Comparison of ENCODE assay signal across 12 cellular contexts in genomic region chr10:132193907-132194552, GRCh38. TPM values are rescaled to one million over a fixed set of nuclear protein-coding genes. Genes with fewer than 3 reads are reported as not detected.
DNase-seq lines count a peak whose midpoint lies in the region; ATAC-seq, FAIRE-seq and TF ChIP-seq lines count a peak whose summit lies in the region.
"Had no signal": no experiment of that assay in that cellular context is flagged by ENCODE, and none has a peak within 500 bp of the region (broad histone marks: within the 10 kb centered on the region; RNA-seq: fewer than 3 reads in every experiment).

No MANE protein-coding gene starts in this region.

- no peak for TF ChIP-seq RAD21 in A549 (conservative IDR thresholded peaks at IDR 0.05 in 1 of 2, IDR thresholded peaks at IDR 0.05 in 1 of 2)

- intact Hi-C loops in transverse colon (cut with DNase I; ENCODE audit: low total_unique reads) = no loop called here

- no peak overlapping the region for H3K27ac ChIP-seq in A549
- no peak overlapping the region for H3K27ac ChIP-seq in GM23338 (ENCODE audit: low read depth)
- no peak overlapping the region for H3K27ac ChIP-seq in transverse colon

- in situ Hi-C loops in transverse colon (cut with MboI; ENCODE audit: low pct_ligation_motif_present in 1 of 4, low pct_unique_long_range_greater_than_20kb in 1 of 4, low sequenced_read_pairs in 3 of 4) = no loop called here

- no peaks in the 10 kb centered on the region for H3K9me2 ChIP-seq in GM23338 (ENCODE audit: insufficient read depth)

- TF ChIP-seq CTCF in A549 (IDR thresholded peaks at IDR 0.05) = no peak
- TF ChIP-seq CTCF in GM23338 (conservative IDR thresholded peaks at IDR 0.05; ENCODE audit: low read depth in 2 of 2) = no peak
- no peak for TF ChIP-seq CTCF in transverse colon (IDR thresholded peaks at IDR 0.05)

- no peaks in the 10 kb centered on the region for H4K20me1 ChIP-seq in GM23338 (replicated peaks; ENCODE audit: insufficient read depth)

- no peaks in the 10 kb centered on the region; the same call in 1 of the 3 replicates for H3K9me3 Mint-ChIP-seq in GM23338
- peaks cover 5% of the 10 kb centered on the region for H3K9me3 Mint-ChIP-seq in activated CD4-positive, alpha-beta T cell treated with anti-CD3 and anti-CD28 coated beads, Interleukin-2, amount 10 ng/mL, durations not matched to agents 7 days and 5 days
- H3K9me3 Mint-ChIP-seq: CD4-positive, alpha-beta memory T cell; effector memory CD8-positive, alpha-beta T cell; HFFc6 had no signal

- no peak overlapping the region for H3K4me3 Mint-ChIP-seq in GM23338
- H3K4me3 Mint-ChIP-seq in activated CD4-positive, alpha-beta T cell treated with anti-CD3 and anti-CD28 coated beads, Interleukin-2, amount 10 ng/mL, durations not matched to agents 7 days and 5 days = no peak overlapping the region
- H3K4me3 Mint-ChIP-seq: effector memory CD8-positive, alpha-beta T cell; HFFc6 had no signal

- H3K4me1 Mint-ChIP-seq in GM23338 = no peaks in the 10 kb centered on the region
- H3K4me1 Mint-ChIP-seq in activated CD4-positive, alpha-beta T cell treated with anti-CD3 and anti-CD28 coated beads, Interleukin-2, amount 10 ng/mL, durations not matched to agents 7 days and 5 days = no peaks in the 10 kb centered on the region

- no peak overlapping the region for H2AFZ ChIP-seq in GM23338

- H3K27ac Mint-ChIP-seq in GM23338 = no peak overlapping the region
- no peak overlapping the region for H3K27ac Mint-ChIP-seq in activated CD4-positive, alpha-beta T cell treated with anti-CD3 and anti-CD28 coated beads, Interleukin-2, amount 10 ng/mL, durations not matched to agents 7 days and 5 days
- H3K27ac Mint-ChIP-seq: effector memory CD8-positive, alpha-beta T cell; HFFc6 had no signal

- DNase-seq in A549 (ENCODE audit: low read depth in 1 of 2, low spot score in 1 of 2) = no peak
- no peak for DNase-seq in GM23338 (ENCODE audit: low spot score)
- peak; percentile 47 for DNase-seq in activated CD4-positive, alpha-beta T cell treated with anti-CD3 and anti-CD28 coated beads, Interleukin-2, amount 10 ng/mL, durations not matched to agents 7 days and 5 days
- DNase-seq in iris pigment epithelial cell (ENCODE audit: low read depth) = peak; percentile 15
- DNase-seq in kidney glomerular epithelial cell (lab: John Stamatoyannopoulos, UW) = no peak
- no peak for DNase-seq in transverse colon
- DNase-seq: effector memory CD8-positive, alpha-beta T cell; HFFc6; NCI-H446 had no signal

- WGBS in A549 (ENCODE audit: missing lambda C conversion rate) = 82% methylated on average over 21 of the region's 21 CpGs
- WGBS in transverse colon (ENCODE audit: low coverage in 1 of 2), 2 donors = 75% methylated on average over 21 of the region's 21 CpGs; no CpG with 5 or more reads in 1 of the 2 donors

- H3K27me3 Mint-ChIP-seq in GM23338 (ENCODE audit: insufficient read depth, low read depth, poor library complexity) = peaks cover 7% of the 10 kb centered on the region
- peaks cover 11% of the 10 kb centered on the region for H3K27me3 Mint-ChIP-seq in activated CD4-positive, alpha-beta T cell treated with anti-CD3 and anti-CD28 coated beads, Interleukin-2, amount 10 ng/mL, durations not matched to agents 7 days and 5 days

- no peaks in the 10 kb centered on the region for H3F3A ChIP-seq in GM23338 (replicated peaks; ENCODE audit: low read depth)

- CTCF ChIA-PET in A549 (lab: Yijun Ruan, JAX) = interaction anchor here (1.2 kb wide), 1 partner anchor 159 kb away, joined by 4 read pairs; no protein-coding TSS in a partner anchor
- CTCF ChIA-PET in activated CD4-positive, alpha-beta T cell treated with anti-CD3 and anti-CD28 coated beads, Interleukin-2, amount 10 ng/mL, durations not matched to agents 7 days and 5 days (lab: Charles Lee) = no interaction called here

- H3K36me3 ChIP-seq in GM23338 (ENCODE audit: insufficient read depth) = no peaks in the 10 kb centered on the region
- H3K36me3 ChIP-seq in transverse colon = no peaks in the 10 kb centered on the region

- no peaks in the 10 kb centered on the region for H3K79me2 ChIP-seq in GM23338 (replicated peaks; ENCODE audit: insufficient read depth)

- TF ChIP-seq POLR2A in A549 (IDR thresholded peaks at IDR 0.05; ENCODE audit: low read length) (no peak), transverse colon (IDR thresholded peaks at IDR 0.05) (no peak)

- no peak for TF ChIP-seq EP300 in A549 (IDR thresholded peaks at IDR 0.05)
- no peak for TF ChIP-seq EP300 in transverse colon (IDR thresholded peaks at IDR 0.05; ENCODE audit: low read depth)

- no peak overlapping the region for H3K4me3 ChIP-seq in A549
- no peak overlapping the region for H3K4me3 ChIP-seq in GM23338
- H3K4me3 ChIP-seq in transverse colon = no peak overlapping the region

- H3K27me3 ChIP-seq in GM23338 (ENCODE audit: insufficient read depth) (no peaks in the 10 kb centered on the region; the same call in 1 of the 2 replicates), transverse colon (peaks cover 11% of the 10 kb centered on the region)

- ATAC-seq in A549 (peak; percentile 33 to 43; a peak in 3 of 6 replicates), GM23338 (peak; percentile 59), GM21447 (IDR thresholded peaks at IDR 0.05; ENCODE audit: unreplicated experiment) (no peak), HG03442 (IDR thresholded peaks at IDR 0.05; ENCODE audit: unreplicated experiment) (no peak)
- ATAC-seq: effector memory CD8-positive, alpha-beta T cell had no signal

- H3K9me3 ChIP-seq in A549 = no peaks in the 10 kb centered on the region
- no peaks in the 10 kb centered on the region for H3K9me3 ChIP-seq in transverse colon

- POLR2A ChIA-PET in A549 (lab: Yijun Ruan, JAX) = no interaction called here
- POLR2A ChIA-PET in activated CD4-positive, alpha-beta T cell treated with anti-CD3 and anti-CD28 coated beads, Interleukin-2, amount 10 ng/mL, durations not matched to agents 7 days and 5 days (lab: Charles Lee) = no interaction called here

- no peak for FAIRE-seq in A549 (lab: Jason Lieb, UNC)

- peaks cover 9% of the 10 kb centered on the region for H3K36me3 Mint-ChIP-seq in GM23338 (ENCODE audit: low read depth)
- no peaks in the 10 kb centered on the region for H3K36me3 Mint-ChIP-seq in activated CD4-positive, alpha-beta T cell treated with anti-CD3 and anti-CD28 coated beads, Interleukin-2, amount 10 ng/mL, durations not matched to agents 7 days and 5 days (ENCODE audit: low read depth)
- H3K36me3 Mint-ChIP-seq: CD4-positive, alpha-beta memory T cell had no signal

- no peaks in the 10 kb centered on the region for H3K4me1 ChIP-seq in A549
- H3K4me1 ChIP-seq in GM23338 (ENCODE audit: insufficient read depth) = no peaks in the 10 kb centered on the region
- no peaks in the 10 kb centered on the region for H3K4me1 ChIP-seq in transverse colon

- H3K4me2 ChIP-seq in A549 (no peak overlapping the region), GM23338 (no peak overlapping the region)

TF ChIP-seq in A549, 52 proteins besides CTCF, POLR2A, EP300 and RAD21 (continues in another document):
- TF ChIP-seq FOSB (CRISPR knock-in tag; IDR thresholded peaks at IDR 0.05) = no peak

TF ChIP-seq in GM23338, 12 proteins besides CTCF, POLR2A, EP300 and RAD21:
- no peak for TF ChIP-seq NANOG (IDR thresholded peaks at IDR 0.05; ENCODE audit: borderline replicate concordance)
- peak; percentile 77 for TF ChIP-seq REST (IDR thresholded peaks at IDR 0.05; ENCODE audit: unreplicated experiment)

RNA-seq across cellular contexts. Expression of gene DPYSL4, which starts 7.3 kb away (rescaled TPM):
- polyA plus RNA-seq in A549 (2011; rRNA removed) (2.9 and 3.9 TPM in 2 replicates), A549 (2017; fragmentation: RNase III; extraction: RNeasy Plus Mini Kit Qiagen cat#74134 plus additional on column Dnase treatment) (13.5 to 14.1 TPM (median 14.0 TPM) in 3 replicates), GM23338 (2016; fragmentation: Nextera tagmentation; extraction: Ambion mirVana) (9.7 and 10.6 TPM in 2 replicates)
- 8.2 and 10.2 TPM in 2 replicates for polyA plus RNA-seq in A549 (2012; cell fraction: cytosol; rRNA removed)
- polyA plus RNA-seq in A549 (2012; cell fraction: nucleus; rRNA removed) = 29.3 and 36.3 TPM in 2 replicates
- 2.6 and 5.1 TPM in 2 replicates for polyA minus RNA-seq in A549 (2011; rRNA and poly(A)+ RNA removed)
- total RNA-seq in GM23338 (2014; rRNA removed; shearing (Covaris generic)) = 23.9 and 24.6 TPM in 2 replicates
- total RNA-seq in activated CD4-positive, alpha-beta T cell treated with anti-CD3 and anti-CD28 coated beads, Interleukin-2, amount 10 ng/mL, durations not matched to agents 7 days and 5 days = 1 to 10 TPM; 1.2 to 1.6 TPM
- total RNA-seq in transverse colon = under 1 TPM in 1 of 4 donors, not detected in 3; 0.79 TPM

Comparison
In these comparisons a context has a peak if more than half of its experiments do, and no peak if none do; other contexts are left out.
1. ATAC-seq: peak in A549 (2 of 2) and GM23338 (single experiment); none in GM21447 (single experiment) and HG03442 (single experiment).
2. DNase-seq: peak in activated CD4-positive, alpha-beta T cell treated with anti-CD3 and anti-CD28 coated beads, Interleukin-2, amount 10 ng/mL, durations not matched to agents 7 days and 5 days (single experiment) and iris pigment epithelial cell (single experiment); none in A549 (0 of 2), GM23338 (single experiment), kidney glomerular epithelial cell (single experiment) and transverse colon (single experiment).